ENCODE assay signal across 31 cellular contexts in genomic region chr7:7923818-7924217, GRCh38. TPM values are rescaled to one million over a fixed set of nuclear protein-coding genes. Genes with fewer than 3 reads are reported as not detected.
A peak's percentile ranks its signal among the peaks of the same experiment; 100 is the strongest.
DNase-seq lines count a peak whose midpoint lies in the region; ATAC-seq, FAIRE-seq and TF ChIP-seq lines count a peak whose summit lies in the region.
"Had no signal": no experiment of that assay in that cellular context is flagged by ENCODE, and none has a peak within 500 bp of the region (broad histone marks: within the 10 kb centered on the region; RNA-seq: fewer than 3 reads in every experiment).

No MANE protein-coding gene starts in this region.

- H3K4me3 Mint-ChIP-seq in CD8-positive, alpha-beta T cell = peak overlapping the region; percentile 12
- peak overlapping the region; percentile 48 for H3K4me3 Mint-ChIP-seq in T-helper 1 cell treated with Interleukin-12 subunit alpha and Interleukin-12 subunit beta and Interleukin-4 antibody, amounts not matched to agents 30 μg/mL and 1 μg/mL, for 36 hours
- H3K4me3 Mint-ChIP-seq in natural killer cell = peak overlapping the region; percentile 40
- H3K4me3 Mint-ChIP-seq: activated naive CD4-positive, alpha-beta T cell treated with anti-CD3 and anti-CD28 coated beads, Interleukin-2, amount 10 ng/mL, durations not matched to agents 7 days and 5 days; activated T-cell treated with anti-CD3 and anti-CD28 coated beads, Interleukin-2, amount 50 U/mL, for 24 hours; mesothelial cell of epicardium had no signal

- peaks cover 27% of the 10 kb centered on the region for H3K4me1 Mint-ChIP-seq in CD8-positive, alpha-beta T cell (ENCODE audit: low read depth)
- peaks cover 26% of the 10 kb centered on the region for H3K4me1 Mint-ChIP-seq in T-helper 1 cell treated with Interleukin-12 subunit alpha and Interleukin-12 subunit beta and Interleukin-4 antibody, amounts not matched to agents 30 μg/mL and 1 μg/mL, for 36 hours (ENCODE audit: low read depth)
- H3K4me1 Mint-ChIP-seq in natural killer cell = peaks cover 17 to 21% of the 10 kb centered on the region in 2 donors
- H3K4me1 Mint-ChIP-seq: mesothelial cell of epicardium had no signal

- H3K27me3 ChIP-seq in CD8-positive, alpha-beta T cell (ENCODE audit: insufficient read depth, low read length) = no peaks in the 10 kb centered on the region
- H3K27me3 ChIP-seq in HAP-1 (ENCODE audit: low read depth) = no peaks in the 10 kb centered on the region; the same call in 1 of the 2 replicates
- H3K27me3 ChIP-seq: gastroesophageal sphincter, ovary, vagina had no signal

- H3K9me3 ChIP-seq in CD8-positive, alpha-beta T cell (ENCODE audit: low read length) = no peaks in the 10 kb centered on the region
- H3K9me3 ChIP-seq in HAP-1 = no peaks in the 10 kb centered on the region
- H3K9me3 ChIP-seq: gastroesophageal sphincter, left ventricle myocardium inferior, ovary, vagina had no signal

- H3K27me3 Mint-ChIP-seq in CD8-positive, alpha-beta T cell (ENCODE audit: low read depth) = no peaks in the 10 kb centered on the region
- H3K27me3 Mint-ChIP-seq in T-helper 1 cell treated with Interleukin-12 subunit alpha and Interleukin-12 subunit beta and Interleukin-4 antibody, amounts not matched to agents 30 μg/mL and 1 μg/mL, for 36 hours (ENCODE audit: low read depth) = peaks cover 3% of the 10 kb centered on the region
- no peaks in the 10 kb centered on the region for H3K27me3 Mint-ChIP-seq in natural killer cell (ENCODE audit: low read depth in 2 of 2)
- H3K27me3 Mint-ChIP-seq: activated naive CD4-positive, alpha-beta T cell treated with anti-CD3 and anti-CD28 coated beads, Interleukin-2, amount 10 ng/mL, durations not matched to agents 7 days and 5 days; activated T-cell treated with anti-CD3 and anti-CD28 coated beads, Interleukin-2, amount 50 U/mL, for 24 hours; naive thymus-derived CD8-positive, alpha-beta T cell had no signal

- DNase-seq in CD8-positive, alpha-beta T cell = no peak
- no peak for DNase-seq in H54 (ENCODE audit: insufficient read length, low spot score)
- no peak for DNase-seq in natural killer cell
- no peak for DNase-seq in DMS153 (lab: John Stamatoyannopoulos, UW)
- DNase-seq in activated gamma-delta T cell (lab: John Stamatoyannopoulos, UW) = no peak
- no peak for DNase-seq in HAP-1 (ENCODE audit: low spot score in 2 of 2)
- DNase-seq: activated CD4-positive, alpha-beta T cell treated with anti-CD3 and anti-CD28 coated beads for 1 hour; activated naive CD4-positive, alpha-beta T cell treated with anti-CD3 and anti-CD28 coated beads, Interleukin-2, amount 10 ng/mL, durations not matched to agents 7 days and 5 days; activated T-cell treated with anti-CD3 and anti-CD28 coated beads, Interleukin-2, amount 50 U/mL, for 24 hours; cortex of kidney; DMS79; left ventricle myocardium inferior; naive thymus-derived CD8-positive, alpha-beta T cell; NCI-H1417 treated with DMSO at 0.1 percent for 48 hours; NK-92 treated with Interleukin-12 subunit alpha and Interleukin-12 subunit beta, amount 100 ng/mL, for 24 hours; ovary; SHP77 treated with DMSO at 0.1 percent for 48 hours; stimulated activated CD4-positive, alpha-beta T cell treated with anti-CD3 and anti-CD28 coated beads, Interleukin-2, amount 100 ng/mL, for 24 hours; SW 1271 had no signal

- no peaks in the 10 kb centered on the region for H3K36me3 ChIP-seq in CD8-positive, alpha-beta T cell (ENCODE audit: insufficient read depth, low read length)
- H3K36me3 ChIP-seq in HAP-1 (replicated peaks) = no peaks in the 10 kb centered on the region
- H3K36me3 ChIP-seq: gastroesophageal sphincter, left ventricle myocardium inferior, ovary, vagina had no signal

- POLR2A ChIA-PET in CD8-positive, alpha-beta T cell (lab: Charles Lee) = no interaction called here

- H3K27ac Mint-ChIP-seq in CD8-positive, alpha-beta T cell = no peak overlapping the region
- H3K27ac Mint-ChIP-seq in T-helper 1 cell treated with Interleukin-12 subunit alpha and Interleukin-12 subunit beta and Interleukin-4 antibody, amounts not matched to agents 30 μg/mL and 1 μg/mL, for 36 hours = no peak overlapping the region
- H3K27ac Mint-ChIP-seq in natural killer cell = peak overlapping the region; percentile 0 to 9
- H3K27ac Mint-ChIP-seq: activated naive CD4-positive, alpha-beta T cell treated with anti-CD3 and anti-CD28 coated beads, Interleukin-2, amount 10 ng/mL, durations not matched to agents 7 days and 5 days; activated T-cell treated with anti-CD3 and anti-CD28 coated beads, Interleukin-2, amount 50 U/mL, for 24 hours; mesothelial cell of epicardium had no signal

- intact Hi-C loops in CD8-positive, alpha-beta T cell (cut with DNase I, micrococcal nuclease) = no loop called here
- intact Hi-C loops in natural killer cell (cut with micrococcal nuclease) = no loop called here

- no peak for ATAC-seq in CD8-positive, alpha-beta T cell
- ATAC-seq in natural killer cell (peak in 1 of 3 donors; percentile 54), GM19397 (IDR thresholded peaks at IDR 0.05; ENCODE audit: unreplicated experiment) (no peak)
- ATAC-seq: gastroesophageal sphincter; HCT116; HepG2; naive thymus-derived CD8-positive, alpha-beta T cell; Panc1 had no signal

- in situ Hi-C loops in HAP-1 (cut with MboI; ENCODE audit: low sequenced_read_pairs) = no loop called here

- FAIRE-seq in H54 (lab: Jason Lieb, UNC) = peak; percentile 11
- FAIRE-seq: endometrium, HepG2, islet of Langerhans, TTC549 had no signal

- H3K27ac ChIP-seq in CD8-positive, alpha-beta T cell (ENCODE audit: low read depth, low read length) = no peak overlapping the region
- H3K27ac ChIP-seq: gastroesophageal sphincter, left ventricle myocardium inferior, ovary, vagina had no signal

- H3K36me3 Mint-ChIP-seq in CD8-positive, alpha-beta T cell = no peaks in the 10 kb centered on the region
- peaks cover 8% of the 10 kb centered on the region for H3K36me3 Mint-ChIP-seq in T-helper 1 cell treated with Interleukin-12 subunit alpha and Interleukin-12 subunit beta and Interleukin-4 antibody, amounts not matched to agents 30 μg/mL and 1 μg/mL, for 36 hours (ENCODE audit: low read depth)
- no peaks in the 10 kb centered on the region for H3K36me3 Mint-ChIP-seq in natural killer cell
- H3K36me3 Mint-ChIP-seq: activated naive CD4-positive, alpha-beta T cell treated with anti-CD3 and anti-CD28 coated beads, Interleukin-2, amount 10 ng/mL, durations not matched to agents 7 days and 5 days; mesothelial cell of epicardium; naive thymus-derived CD8-positive, alpha-beta T cell had no signal

- H3K9me3 Mint-ChIP-seq in CD8-positive, alpha-beta T cell = no peaks in the 10 kb centered on the region
- no peaks in the 10 kb centered on the region for H3K9me3 Mint-ChIP-seq in T-helper 1 cell treated with Interleukin-12 subunit alpha and Interleukin-12 subunit beta and Interleukin-4 antibody, amounts not matched to agents 30 μg/mL and 1 μg/mL, for 36 hours
- no peaks in the 10 kb centered on the region for H3K9me3 Mint-ChIP-seq in natural killer cell
- H3K9me3 Mint-ChIP-seq: activated naive CD4-positive, alpha-beta T cell treated with anti-CD3 and anti-CD28 coated beads, Interleukin-2, amount 10 ng/mL, durations not matched to agents 7 days and 5 days; activated T-cell treated with anti-CD3 and anti-CD28 coated beads, Interleukin-2, amount 50 U/mL, for 24 hours; mesothelial cell of epicardium; naive thymus-derived CD8-positive, alpha-beta T cell had no signal

- peaks cover 10% of the 10 kb centered on the region for H3K4me1 ChIP-seq in CD8-positive, alpha-beta T cell (ENCODE audit: insufficient read depth, low read length)
- H3K4me1 ChIP-seq in HAP-1 = peaks cover 19% of the 10 kb centered on the region
- H3K4me1 ChIP-seq: gastroesophageal sphincter, left ventricle myocardium inferior had no signal

- CTCF ChIA-PET in CD8-positive, alpha-beta T cell (lab: Charles Lee) = no interaction called here

- H3K4me3 ChIP-seq in CD8-positive, alpha-beta T cell (ENCODE audit: low read depth, low read length) = no peak overlapping the region
- H3K4me3 ChIP-seq in HAP-1 = no peak overlapping the region
- H3K4me3 ChIP-seq: gastroesophageal sphincter, left ventricle myocardium inferior, ovary, smooth muscle cell, vagina had no signal

- no peak for TF ChIP-seq POLR2A in H54 (IDR thresholded peaks at IDR 0.05; ENCODE audit: low read depth, low read length)

- TF ChIP-seq CTCF in CD8-positive, alpha-beta T cell (IDR thresholded peaks at IDR 0.05) = no peak
- no peak for TF ChIP-seq CTCF in natural killer cell (IDR thresholded peaks at IDR 0.05)

RNA-seq across cellular contexts. Expression of gene GLCCI1, which starts 44.8 kb away (rescaled TPM):
- 10 to 100 TPM; 21.8 to 23.6 TPM for total RNA-seq in CD8-positive, alpha-beta T cell
- total RNA-seq in natural killer cell = 100 to 1,000 TPM in 1 of 3 donors, 10 to 100 TPM in 2; 70.5 to 132 (median 79.6) TPM

Comparison
In these comparisons a context has a peak if more than half of its experiments do, and no peak if none do; other contexts are left out.
1. H3K27ac Mint-ChIP-seq: peak in natural killer cell (2 of 2); none in CD8-positive, alpha-beta T cell (single experiment) and T-helper 1 cell treated with Interleukin-12 subunit alpha and Interleukin-12 subunit beta and Interleukin-4 antibody, amounts not matched to agents 30 μg/mL and 1 μg/mL, for 36 hours (single experiment).
2. Peak in every context shown above with its lines, with median percentiles within 50 percentile points of each other: H3K4me3 Mint-ChIP-seq.